Comparison of ENCODE assay signal across 1 cellular context in the genomic region with DNA sequence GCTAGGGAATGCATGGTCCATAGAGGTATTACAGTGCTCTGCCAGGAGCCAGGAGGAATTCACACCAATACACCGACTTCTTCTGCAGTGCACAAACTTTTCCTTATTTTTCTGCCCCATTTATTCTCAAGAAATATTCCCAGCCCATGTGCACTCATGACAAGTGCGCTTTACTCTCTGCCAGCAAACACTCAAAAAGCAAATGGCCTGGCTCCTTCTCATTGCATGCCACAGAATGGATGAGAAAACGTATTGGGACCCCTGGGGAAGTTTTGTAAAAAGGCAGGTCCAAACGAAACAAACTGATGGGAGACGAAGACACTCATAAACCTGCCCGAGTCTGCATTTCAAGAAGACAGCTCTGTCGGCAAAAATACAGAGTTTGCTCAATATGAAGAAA.
TF ChIP-seq lines count a peak whose summit lies in the region.

No MANE protein-coding gene starts in this region.

TF ChIP-seq in K562, 482 proteins besides CTCF, POLR2A, EP300 and RAD21 (continued from another document):
- TF ChIP-seq ZNF639 (CRISPR knock-in tag; conservative IDR thresholded peaks at IDR 0.05 in 1 of 2, IDR thresholded peaks at IDR 0.05 in 1 of 2) (no peak), SIX5 (IDR thresholded peaks at IDR 0.05; ENCODE audit: borderline replicate concordance in 1 of 2, insufficient read depth in 1 of 2, low read depth in 1 of 2, low read length in 2 of 2) (no peak), SRSF1 (IDR thresholded peaks at IDR 0.05; ENCODE audit: low read depth, low read length) (no peak), RAD51 (IDR thresholded peaks at IDR 0.05; ENCODE audit: borderline replicate concordance, low read depth) (no peak), PTRF (tag; IDR thresholded peaks at IDR 0.05) (no peak), NFATC3 (IDR thresholded peaks at IDR 0.05) (no peak), MCM5 (IDR thresholded peaks at IDR 0.05; ENCODE audit: low read depth) (no peak), THRB (CRISPR knock-in tag; conservative IDR thresholded peaks at IDR 0.05) (no peak), ARID3A (IDR thresholded peaks at IDR 0.05; ENCODE audit: borderline replicate concordance, low read depth, low read length) (no peak), ZNF253 (CRISPR knock-in tag; conservative IDR thresholded peaks at IDR 0.05) (no peak), FOSL1 (tag; conservative IDR thresholded peaks at IDR 0.05) (no peak), HDAC3 (IDR thresholded peaks at IDR 0.05; ENCODE audit: borderline replicate concordance, partially characterized antibody) (no peak)
- TF ChIP-seq, protein P1, sequence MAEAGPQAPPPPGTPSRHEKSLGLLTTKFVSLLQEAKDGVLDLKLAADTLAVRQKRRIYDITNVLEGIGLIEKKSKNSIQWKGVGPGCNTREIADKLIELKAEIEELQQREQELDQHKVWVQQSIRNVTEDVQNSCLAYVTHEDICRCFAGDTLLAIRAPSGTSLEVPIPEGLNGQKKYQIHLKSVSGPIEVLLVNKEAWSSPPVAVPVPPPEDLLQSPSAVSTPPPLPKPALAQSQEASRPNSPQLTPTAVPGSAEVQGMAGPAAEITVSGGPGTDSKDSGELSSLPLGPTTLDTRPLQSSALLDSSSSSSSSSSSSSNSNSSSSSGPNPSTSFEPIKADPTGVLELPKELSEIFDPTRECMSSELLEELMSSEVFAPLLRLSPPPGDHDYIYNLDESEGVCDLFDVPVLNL (CRISPR knock-in tag; IDR thresholded peaks at IDR 0.05; ENCODE audit: low read depth) = no peak
TF ChIP-seq in K562: peak in this region for 0.
